ENCODE assay signal across 8 cellular contexts in the genomic region with DNA sequence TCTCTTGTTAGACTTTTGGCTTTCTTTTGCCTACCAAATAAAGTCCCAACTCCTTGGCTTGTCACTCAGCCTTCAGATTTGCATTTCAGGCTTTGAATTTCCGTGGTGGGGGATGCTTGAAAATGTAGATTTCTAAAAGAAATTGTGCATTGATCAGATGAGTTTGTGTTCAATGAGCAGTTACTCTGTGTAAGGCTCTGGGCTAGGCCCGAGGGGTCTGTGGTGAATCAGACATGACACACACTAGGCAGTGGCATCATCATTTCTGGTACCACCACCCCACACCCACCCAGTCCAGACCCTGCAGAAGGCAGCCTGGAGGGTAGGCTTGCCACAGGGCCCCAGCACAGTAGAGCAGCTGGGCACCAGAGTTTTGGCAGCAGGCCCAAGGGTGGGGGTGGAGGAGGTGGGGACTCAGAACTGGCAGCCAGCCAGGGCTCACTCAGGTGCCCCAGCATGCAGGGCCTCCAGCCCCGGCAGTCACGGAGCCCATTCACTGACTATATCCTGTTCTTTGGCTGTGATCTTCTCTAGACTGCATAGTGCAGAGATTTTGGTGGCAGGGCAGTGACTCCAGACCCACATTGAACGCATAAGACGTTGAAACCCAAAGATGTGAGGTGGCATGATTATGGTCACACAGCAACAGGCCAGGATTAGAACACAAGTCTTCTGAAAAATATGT.
DNase-seq lines count a peak whose midpoint lies in the region; ATAC-seq and TF ChIP-seq lines count a peak whose summit lies in the region.

No MANE protein-coding gene starts in this region.

- DNase-seq in A673 (ENCODE audit: low spot score) (peak; percentile 88), MV-4-11 (lab: John Stamatoyannopoulos, UW) (peak; percentile 65), SHP77 (lab: John Stamatoyannopoulos, UW) (peak; percentile 92), mucosa of gallbladder (ENCODE audit: low spot score) (peak; percentile 36), suprapubic skin (ENCODE audit: low spot score in 2 of 2) (no peak), cerebellum (ENCODE audit: low spot score) (no peak)

- POLR2A ChIA-PET in A673 (lab: Charles Lee; ENCODE audit: low non-redundant PET) = no interaction called here

- peak overlapping the region; percentile 72 for H3K27ac ChIP-seq in A673 (ENCODE audit: low read depth, low read length, poor library complexity, severe bottlenecking)
- peak overlapping the region; percentile 72 for H3K27ac ChIP-seq in suprapubic skin

- H3K4me3 Mint-ChIP-seq in activated naive CD8-positive, alpha-beta T cell = peak overlapping the region; percentile 14

- peak overlapping the region; percentile 87 for H3K27ac Mint-ChIP-seq in activated naive CD8-positive, alpha-beta T cell

- CTCF ChIA-PET in A673 (lab: Charles Lee) = no interaction called here

- TF ChIP-seq CTCF in A673 (conservative IDR thresholded peaks at IDR 0.05; ENCODE audit: low read depth, low read length) (no peak), suprapubic skin (IDR thresholded peaks at IDR 0.05) (no peak)

- no peaks in the 10 kb centered on the region for H3K9me3 Mint-ChIP-seq in activated naive CD8-positive, alpha-beta T cell (ENCODE audit: low read depth)

- H3K36me3 Mint-ChIP-seq in activated naive CD8-positive, alpha-beta T cell = peaks cover 31% of the 10 kb centered on the region

- H3K9me3 ChIP-seq in A673 (ENCODE audit: low read depth, low read length, poor library complexity, severe bottlenecking) (no peaks in the 10 kb centered on the region), suprapubic skin (no peaks in the 10 kb centered on the region)

- H3K4me1 Mint-ChIP-seq in activated naive CD8-positive, alpha-beta T cell (ENCODE audit: low read depth) = peaks cover 56% of the 10 kb centered on the region

- no peaks in the 10 kb centered on the region for H3K27me3 Mint-ChIP-seq in activated naive CD8-positive, alpha-beta T cell

- intact Hi-C loops in A673 (cut with micrococcal nuclease; ENCODE audit: unreplicated experiment) = no loop called here

- no peak for TF ChIP-seq POLR2A in suprapubic skin (IDR thresholded peaks at IDR 0.05)

- peaks cover 6% of the 10 kb centered on the region for H3K36me3 ChIP-seq in A673 (ENCODE audit: insufficient read depth, low read length, poor library complexity, severe bottlenecking)
- no peaks in the 10 kb centered on the region for H3K36me3 ChIP-seq in suprapubic skin

- TF ChIP-seq EP300 in suprapubic skin (IDR thresholded peaks at IDR 0.05) = no peak

- WGBS in suprapubic skin = 70% methylated on average over 4 of the region's 6 CpGs

- ATAC-seq in GM19397 (IDR thresholded peaks at IDR 0.05; ENCODE audit: unreplicated experiment) = peak; percentile 50

- H3K4me3 ChIP-seq in A673 (ENCODE audit: low read depth, low read length, poor library complexity, severe bottlenecking) = no peak overlapping the region
- H3K4me3 ChIP-seq in suprapubic skin = no peak overlapping the region

- no peaks in the 10 kb centered on the region for H3K27me3 ChIP-seq in A673 (replicated peaks; ENCODE audit: insufficient read depth, low read depth, low read length, poor library complexity)
- no peaks in the 10 kb centered on the region for H3K27me3 ChIP-seq in suprapubic skin

- H3K4me1 ChIP-seq in A673 (ENCODE audit: insufficient read depth, low read length, poor library complexity, severe bottlenecking) = peaks cover 46% of the 10 kb centered on the region
- peaks cover 44% of the 10 kb centered on the region for H3K4me1 ChIP-seq in suprapubic skin

- no TSS peak for BruUV-seq in A673 (replicated peaks; lab: Mats Ljungman, UMichigan)

Comparison
In these comparisons a context has a peak if more than half of its experiments do, and no peak if none do; other contexts are left out.
1. DNase-seq: peak in A673 (single experiment), MV-4-11 (single experiment), SHP77 (2 of 2) and mucosa of gallbladder (single experiment); none in suprapubic skin (0 of 2) and cerebellum (single experiment).